2 cellular contexts compared by ENCODE assay signal in the genomic region with DNA sequence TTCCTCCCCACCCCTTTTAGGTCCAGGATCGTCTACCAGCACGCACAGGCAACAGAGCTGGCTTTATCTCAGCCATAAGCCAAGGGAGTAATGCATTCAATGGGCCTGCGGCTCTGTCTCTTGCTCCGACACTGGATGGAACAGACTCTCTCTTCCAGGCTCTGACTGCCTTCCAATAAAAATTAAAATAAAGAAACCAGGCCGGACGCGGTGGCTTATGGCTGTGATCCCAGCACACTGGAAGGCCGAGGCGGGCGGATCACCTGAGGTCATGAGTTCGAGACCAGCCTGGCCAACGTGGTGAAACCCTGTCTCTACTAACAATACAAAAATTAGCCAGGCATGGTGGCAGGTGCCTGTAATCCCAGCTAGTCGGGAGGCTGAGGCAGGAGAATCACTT. TPM values are rescaled to one million over a fixed set of nuclear protein-coding genes. Genes with fewer than 3 reads are reported as not detected.
"Had no signal": no experiment of that assay in that cellular context is flagged by ENCODE, and none has a peak within 500 bp of the region (broad histone marks: within the 10 kb centered on the region; RNA-seq: fewer than 3 reads in every experiment).

No MANE protein-coding gene starts in this region.

RNA-seq across cellular contexts. Expression of gene DENND2A, which starts 4.1 kb away (rescaled TPM):
- total RNA-seq: naive thymus-derived CD4-positive, alpha-beta T cell; natural killer cell treated with Interleukin-12 subunit alpha and Interleukin-12 subunit beta and Interleukin-15 and Interleukin-18, amount 100 ng/mL, for 72 hours had no signal
- polyA plus RNA-seq: naive thymus-derived CD4-positive, alpha-beta T cell had no signal
